In genomic region chr19:11278670-11279069, GRCh38 we compare ENCODE assay signal across 15 cellular contexts. TPM values are rescaled to one million over a fixed set of nuclear protein-coding genes. Genes with fewer than 3 reads are reported as not detected.
"Had no signal": no experiment of that assay in that cellular context is flagged by ENCODE, and none has a peak within 500 bp of the region (broad histone marks: within the 10 kb centered on the region; RNA-seq: fewer than 3 reads in every experiment).

No MANE protein-coding gene starts in this region.

- DNase-seq: activated CD4-positive, alpha-beta T cell treated with anti-CD3 and anti-CD28 coated beads, Interleukin-2, amount 50 U/mL, for 48 hours; activated CD4-positive, CD25-positive, alpha-beta regulatory T cell treated with anti-CD3 and anti-CD28 coated beads, Interleukin-2, amount 50 U/mL, for 72 hours; activated naive CD4-positive, alpha-beta T cell treated with anti-CD3 and anti-CD28 coated beads, Interleukin-2, amount 10 ng/mL, durations not matched to agents 7 days and 5 days; colonic mucosa; esophagus squamous epithelium; foreskin melanocyte; occipital lobe; T-helper 17 cell; thyroid gland had no signal

- H3K36me3 Mint-ChIP-seq: activated naive CD4-positive, alpha-beta T cell treated with anti-CD3 and anti-CD28 coated beads, Interleukin-2, amount 10 ng/mL, durations not matched to agents 7 days and 5 days; natural killer cell treated with Interleukin-12 subunit alpha and Interleukin-12 subunit beta and Interleukin-15 and Interleukin-18, amount 100 ng/mL, for 72 hours; stimulated activated effector memory CD8-positive, alpha-beta T cell treated with anti-CD3 and anti-CD28 coated beads, Interleukin-12 subunit alpha, Interleukin-12 subunit beta, amount 100 ng/mL, for 72 hours had no signal

- H3K4me3 Mint-ChIP-seq: activated naive CD4-positive, alpha-beta T cell treated with anti-CD3 and anti-CD28 coated beads, Interleukin-2, amount 10 ng/mL, durations not matched to agents 7 days and 5 days; T-helper 17 cell had no signal

- H3K4me3 ChIP-seq: cardiac muscle cell, colonic mucosa, esophagus squamous epithelium, prostate gland, thyroid gland had no signal

- H3K9me3 Mint-ChIP-seq: natural killer cell treated with Interleukin-12 subunit alpha and Interleukin-12 subunit beta and Interleukin-15 and Interleukin-18, amount 100 ng/mL, for 72 hours had no signal

- H3K27ac Mint-ChIP-seq: activated naive CD4-positive, alpha-beta T cell treated with anti-CD3 and anti-CD28 coated beads, Interleukin-2, amount 10 ng/mL, durations not matched to agents 7 days and 5 days; stimulated activated effector memory CD8-positive, alpha-beta T cell treated with anti-CD3 and anti-CD28 coated beads, Interleukin-12 subunit alpha, Interleukin-12 subunit beta, amount 100 ng/mL, for 72 hours; T-helper 17 cell had no signal

- ATAC-seq: natural killer cell treated with Interleukin-12 subunit alpha and Interleukin-12 subunit beta and Interleukin-15 and Interleukin-18, amount 100 ng/mL, for 72 hours; stimulated activated effector memory CD8-positive, alpha-beta T cell treated with anti-CD3 and anti-CD28 coated beads, Interleukin-12 subunit alpha, Interleukin-12 subunit beta, amount 100 ng/mL, for 72 hours had no signal

RNA-seq across cellular contexts. Expression of gene TSPAN16, which starts 17.3 kb away (rescaled TPM):
- total RNA-seq: astrocyte; cardiac muscle cell; colonic mucosa; esophagus squamous epithelium; mesenteric fat pad; natural killer cell treated with Interleukin-12 subunit alpha and Interleukin-12 subunit beta and Interleukin-15 and Interleukin-18, amount 100 ng/mL, for 72 hours; occipital lobe; T-helper 17 cell had no signal

RNA-seq across cellular contexts. Expression of gene ANGPTL8, which starts 39.3 kb away (rescaled TPM):
- total RNA-seq: astrocyte; cardiac muscle cell; colonic mucosa; esophagus squamous epithelium; natural killer cell treated with Interleukin-12 subunit alpha and Interleukin-12 subunit beta and Interleukin-15 and Interleukin-18, amount 100 ng/mL, for 72 hours; occipital lobe; prostate gland; T-helper 17 cell had no signal
